Comparison of ENCODE assay signal across 8 cellular contexts in the genomic region with DNA sequence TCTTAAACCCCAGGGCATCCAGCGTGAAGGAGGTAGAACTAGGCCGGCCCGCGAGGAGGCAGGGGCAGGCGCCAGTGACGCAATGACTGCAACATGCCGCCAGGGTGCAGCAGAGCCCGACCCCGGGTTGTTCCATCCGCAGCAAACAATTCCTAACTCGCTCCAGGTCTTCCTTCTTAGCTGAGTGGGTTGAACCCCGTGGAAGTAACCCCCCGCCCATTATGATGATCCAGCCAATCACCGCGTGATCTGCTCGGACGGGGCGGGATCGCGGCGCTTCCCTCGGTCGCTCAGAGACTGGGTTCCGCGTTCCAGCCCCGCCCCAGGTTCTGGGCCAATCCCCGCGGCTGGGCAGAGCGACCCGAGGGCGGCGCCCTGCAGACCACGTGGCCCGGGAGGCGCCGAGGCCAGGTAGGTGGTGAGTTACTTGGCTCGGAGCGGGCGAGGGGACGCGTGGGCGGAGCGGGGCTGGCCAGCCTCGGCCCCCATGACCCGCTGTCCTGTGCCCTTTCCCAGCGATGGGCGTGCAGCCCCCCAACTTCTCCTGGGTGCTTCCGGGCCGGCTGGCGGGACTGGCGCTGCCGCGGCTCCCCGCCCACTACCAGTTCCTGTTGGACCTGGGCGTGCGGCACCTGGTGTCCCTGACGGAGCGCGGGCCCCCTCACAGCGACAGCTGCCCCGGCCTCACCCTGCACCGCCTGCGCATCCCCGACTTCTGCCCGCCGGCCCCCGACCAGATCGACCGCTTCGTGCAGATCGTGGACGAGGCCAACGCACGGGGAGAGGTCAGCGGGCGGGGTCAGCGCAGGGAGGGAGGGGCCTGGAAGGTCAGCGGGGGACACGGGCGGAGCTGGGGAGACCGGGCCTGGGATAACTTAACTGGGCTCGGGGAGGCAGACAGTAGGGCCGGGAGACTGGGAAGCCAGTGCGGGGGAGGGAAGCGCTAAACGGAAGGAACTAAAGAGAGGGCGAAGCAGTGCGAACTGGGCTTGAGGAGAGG. TPM values are rescaled to one million over a fixed set of nuclear protein-coding genes. Genes with fewer than 3 reads are reported as not detected.
DNase-seq lines count a peak whose midpoint lies in the region; ATAC-seq and TF ChIP-seq lines count a peak whose summit lies in the region.

DUSP23 (plus strand) TSS at position 380 of the 1,000 bp plus-strand sequence; CDS start at position 519, 139 bp downstream.

- DNase-seq in GM04503 (ENCODE audit: low read depth) (peak; percentile 94), MV-4-11 (lab: John Stamatoyannopoulos, UW) (peak; percentile 97), SKM-1 (lab: John Stamatoyannopoulos, UW; ENCODE audit: unreplicated experiment) (peak; percentile 100), globus pallidus (ENCODE audit: low spot score) (peak; percentile 97), occipital lobe (lab: John Stamatoyannopoulos, UW) (peak; percentile 95)
- peak; percentile 96 to 97 for DNase-seq in activated naive CD4-positive, alpha-beta T cell treated with anti-CD3 and anti-CD28 coated beads, Interleukin-2, amount 50 U/mL, for 72 hours (ENCODE audit: low spot score in 2 of 2)

- peak within 1 kb of the TSS in 1 of 2 donors; percentile 67 for H3K27ac Mint-ChIP-seq in activated naive CD4-positive, alpha-beta T cell treated with anti-CD3 and anti-CD28 coated beads, Interleukin-2, amount 50 U/mL, for 72 hours

- no peaks in the 10 kb centered on the region for H3K4me1 ChIP-seq in HEK293 (ENCODE audit: control insufficient read depth, insufficient read depth, low read length)

- no peaks in the 10 kb centered on the region for H3K9me3 Mint-ChIP-seq in activated naive CD4-positive, alpha-beta T cell treated with anti-CD3 and anti-CD28 coated beads, Interleukin-2, amount 50 U/mL, for 72 hours

- CTCF ChIA-PET in HEK293 (lab: Yijun Ruan, JAX): interaction anchor here (0.6 to 2.5 kb wide), 12 partner anchors 12 to 398 kb away, joined by 3 to 17 read pairs (median 4); no protein-coding TSS in a partner anchor

- no peak for TF ChIP-seq CTCF in HEK293 (tag by site-specific recombination; IDR thresholded peaks at IDR 0.05)

- H3K4me3 ChIP-seq in HEK293 (ENCODE audit: low read depth, low read length): no peak within 1 kb of the TSS

- H3K36me3 ChIP-seq in HEK293 (ENCODE audit: control insufficient read depth in 2 of 2, insufficient read depth in 1 of 2, low read length in 2 of 2): no peaks in the 10 kb centered on the region

- no peaks in the 10 kb centered on the region for H3K9me3 ChIP-seq in HEK293 (ENCODE audit: control insufficient read depth, insufficient read depth, low read depth, low read length)

- no peak within 1 kb of the TSS for H3K27ac ChIP-seq in HEK293 (ENCODE audit: extremely low read depth, low read depth, low read length)
- H3K27ac ChIP-seq in temporal lobe (ENCODE audit: low read depth, low read length): peak within 1 kb of the TSS; percentile 33

- ATAC-seq in activated naive CD4-positive, alpha-beta T cell treated with anti-CD3 and anti-CD28 coated beads, Interleukin-2, amount 50 U/mL, for 72 hours: peak; percentile 98

- no peaks in the 10 kb centered on the region for H3K36me3 Mint-ChIP-seq in activated naive CD4-positive, alpha-beta T cell treated with anti-CD3 and anti-CD28 coated beads, Interleukin-2, amount 50 U/mL, for 72 hours

- POLR2A ChIA-PET in HEK293 (lab: Yijun Ruan, JAX): no interaction called here

TF ChIP-seq in HEK293, 187 proteins besides CTCF, POLR2A, EP300 and RAD21:
- TF ChIP-seq BCL6B (tag by site-specific recombination; IDR thresholded peaks at IDR 0.05): no peak
- TF ChIP-seq ZFHX2 (tag by site-specific recombination; conservative IDR thresholded peaks at IDR 0.05): 0 out of 2 replicates have a peak, but pooled peaks have one; percentile 9
- TF ChIP-seq ZNF548 (tag by site-specific recombination; IDR thresholded peaks at IDR 0.05): no peak
- TF ChIP-seq, protein P1, sequence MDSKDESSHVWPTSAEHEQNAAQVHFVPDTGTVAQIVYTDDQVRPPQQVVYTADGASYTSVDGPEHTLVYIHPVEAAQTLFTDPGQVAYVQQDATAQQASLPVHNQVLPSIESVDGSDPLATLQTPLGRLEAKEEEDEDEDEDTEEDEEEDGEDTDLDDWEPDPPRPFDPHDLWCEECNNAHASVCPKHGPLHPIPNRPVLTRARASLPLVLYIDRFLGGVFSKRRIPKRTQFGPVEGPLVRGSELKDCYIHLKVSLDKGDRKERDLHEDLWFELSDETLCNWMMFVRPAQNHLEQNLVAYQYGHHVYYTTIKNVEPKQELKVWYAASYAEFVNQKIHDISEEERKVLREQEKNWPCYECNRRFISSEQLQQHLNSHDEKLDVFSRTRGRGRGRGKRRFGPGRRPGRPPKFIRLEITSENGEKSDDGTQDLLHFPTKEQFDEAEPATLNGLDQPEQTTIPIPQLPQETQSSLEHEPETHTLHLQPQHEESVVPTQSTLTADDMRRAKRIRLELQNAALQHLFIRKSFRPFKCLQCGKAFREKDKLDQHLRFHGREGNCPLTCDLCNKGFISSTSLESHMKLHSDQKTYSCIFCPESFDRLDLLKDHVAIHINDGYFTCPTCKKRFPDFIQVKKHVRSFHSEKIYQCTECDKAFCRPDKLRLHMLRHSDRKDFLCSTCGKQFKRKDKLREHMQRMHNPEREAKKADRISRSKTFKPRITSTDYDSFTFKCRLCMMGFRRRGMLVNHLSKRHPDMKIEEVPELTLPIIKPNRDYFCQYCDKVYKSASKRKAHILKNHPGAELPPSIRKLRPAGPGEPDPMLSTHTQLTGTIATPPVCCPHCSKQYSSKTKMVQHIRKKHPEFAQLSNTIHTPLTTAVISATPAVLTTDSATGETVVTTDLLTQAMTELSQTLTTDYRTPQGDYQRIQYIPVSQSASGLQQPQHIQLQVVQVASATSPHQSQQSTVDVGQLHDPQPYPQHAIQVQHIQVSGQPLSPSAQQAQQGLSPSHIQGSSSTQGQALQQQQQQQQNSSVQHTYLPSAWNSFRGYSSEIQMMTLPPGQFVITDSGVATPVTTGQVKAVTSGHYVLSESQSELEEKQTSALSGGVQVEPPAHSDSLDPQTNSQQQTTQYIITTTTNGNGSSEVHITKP (tag by site-specific recombination; IDR thresholded peaks at IDR 0.05): peak; percentile 84
- TF ChIP-seq ZNF654 (tag by site-specific recombination; IDR thresholded peaks at IDR 0.05; ENCODE audit: low read depth): peak; percentile 42
- TF ChIP-seq ZNF830 (tag by site-specific recombination; IDR thresholded peaks at IDR 0.05; ENCODE audit: low read depth): no peak
TF ChIP-seq in HEK293: peak in this region for 3.

RNA-seq across cellular contexts. Expression of gene DUSP23, which starts in this region (rescaled TPM):
- total RNA-seq in activated naive CD4-positive, alpha-beta T cell treated with anti-CD3 and anti-CD28 coated beads, Interleukin-2, amount 50 U/mL, for 72 hours: 10 to 100 TPM; 16.8 to 24.4 TPM
- 21.4 TPM for total RNA-seq in occipital lobe
- total RNA-seq in temporal lobe: 10.6 TPM
